In genomic region chr2:17309186-17309585, GRCh38 we compare ENCODE assay signal across 10 cellular contexts.
DNase-seq lines count a peak whose midpoint lies in the region; ATAC-seq and TF ChIP-seq lines count a peak whose summit lies in the region.
"Had no signal": no experiment of that assay in that cellular context is flagged by ENCODE, and none has a peak within 500 bp of the region (broad histone marks: within the 10 kb centered on the region; RNA-seq: fewer than 3 reads in every experiment).

No MANE protein-coding gene starts in this region.

- peak; percentile 8 for DNase-seq in NCI-H748 (lab: John Stamatoyannopoulos, UW; ENCODE audit: unreplicated experiment)
- no peak for DNase-seq in NCI-H748 treated with DMSO at 0.1 percent for 48 hours (lab: John Stamatoyannopoulos, UW)
- peak; percentile 45 for DNase-seq in dedifferentiated amniotic fluid mesenchymal stem cell (ENCODE audit: extremely low spot score)
- DNase-seq in glutamatergic neuron = no peak
- DNase-seq in natural killer cell = no peak
- no peak for DNase-seq in DMS79 (lab: John Stamatoyannopoulos, UW)
- DNase-seq: 8988T; CD4-positive, alpha-beta memory T cell; GF-D8 had no signal

- no peak for TF ChIP-seq CTCF in glutamatergic neuron (IDR thresholded peaks at IDR 0.05; ENCODE audit: partially characterized antibody, unreplicated experiment)
- no peak for TF ChIP-seq CTCF in natural killer cell (IDR thresholded peaks at IDR 0.05)

- H3K27ac Mint-ChIP-seq in glutamatergic neuron (ENCODE audit: unreplicated experiment) = peak overlapping the region; percentile 26
- H3K27ac Mint-ChIP-seq in natural killer cell = no peak overlapping the region
- H3K27ac Mint-ChIP-seq: CD4-positive, alpha-beta memory T cell had no signal

- H3K36me3 Mint-ChIP-seq in glutamatergic neuron (ENCODE audit: unreplicated experiment) (no peaks in the 10 kb centered on the region), natural killer cell (no peaks in the 10 kb centered on the region)
- H3K36me3 Mint-ChIP-seq: CD4-positive, alpha-beta memory T cell had no signal

- H3K27me3 Mint-ChIP-seq in glutamatergic neuron (ENCODE audit: unreplicated experiment) = no peaks in the 10 kb centered on the region
- no peaks in the 10 kb centered on the region for H3K27me3 Mint-ChIP-seq in natural killer cell (ENCODE audit: low read depth in 2 of 2)
- H3K27me3 Mint-ChIP-seq: CD4-positive, alpha-beta memory T cell had no signal

- no peak overlapping the region for H3K4me3 Mint-ChIP-seq in glutamatergic neuron (ENCODE audit: unreplicated experiment)
- H3K4me3 Mint-ChIP-seq in natural killer cell = no peak overlapping the region
- H3K4me3 Mint-ChIP-seq: CD4-positive, alpha-beta memory T cell had no signal

- intact Hi-C loops in natural killer cell (cut with micrococcal nuclease) = no loop called here

- no peak for ATAC-seq in natural killer cell
- ATAC-seq in GM18861 (IDR thresholded peaks at IDR 0.05; ENCODE audit: unreplicated experiment) = no peak

- H3K9me3 Mint-ChIP-seq in glutamatergic neuron (ENCODE audit: unreplicated experiment) (no peaks in the 10 kb centered on the region), natural killer cell (no peaks in the 10 kb centered on the region)

- H3K4me1 Mint-ChIP-seq in glutamatergic neuron (ENCODE audit: low read depth, unreplicated experiment) (peaks cover 6% of the 10 kb centered on the region), natural killer cell (no peaks in the 10 kb centered on the region)
- H3K4me1 Mint-ChIP-seq: CD4-positive, alpha-beta memory T cell had no signal

Comparison
In these comparisons a context has a peak if more than half of its experiments do, and no peak if none do; other contexts are left out.
1. DNase-seq: peak in NCI-H748 (single experiment) and dedifferentiated amniotic fluid mesenchymal stem cell (single experiment); none in NCI-H748 treated with DMSO at 0.1 percent for 48 hours (single experiment), glutamatergic neuron (single experiment), natural killer cell (single experiment) and DMS79 (single experiment).